Comparison of ENCODE assay signal across 22 cellular contexts in genomic region chr2:203549406-203549805, GRCh38.
"Had no signal": no experiment of that assay in that cellular context is flagged by ENCODE, and none has a peak within 500 bp of the region (broad histone marks: within the 10 kb centered on the region; RNA-seq: fewer than 3 reads in every experiment).

No MANE protein-coding gene starts in this region.

- H3K4me1 Mint-ChIP-seq: neural crest cell; stimulated activated naive B cell treated with anti-CD40 and anti-IgM and Interleukin-4, amounts not matched to agents 10 μg/mL and 1 μg/mL and 100 μg/mL, for 72 hours had no signal

- H3K4me3 Mint-ChIP-seq: activated CD4-positive, alpha-beta memory T cell treated with anti-CD3 and anti-CD28 coated beads for 36 hours; activated CD4-positive, alpha-beta T cell treated with anti-CD3 and anti-CD28 coated beads for 36 hours; activated CD8-positive, alpha-beta memory T cell treated with anti-CD3 and anti-CD28 coated beads, Interleukin-2, amount 10 ng/mL, durations not matched to agents 7 days and 5 days; activated T-cell treated with anti-CD3 and anti-CD28 coated beads, Interleukin-2, amount 50 U/mL, for 4 hours; mesothelial cell of epicardium; neural crest cell; stimulated activated naive B cell treated with anti-CD40 and anti-IgM and Interleukin-4, amounts not matched to agents 10 μg/mL and 1 μg/mL and 100 μg/mL, for 72 hours; T-helper 17 cell had no signal

- ATAC-seq: activated CD4-positive, alpha-beta T cell treated with anti-CD3 and anti-CD28 coated beads for 36 hours; activated CD8-positive, alpha-beta memory T cell treated with anti-CD3 and anti-CD28 coated beads, Interleukin-2, amount 10 ng/mL, durations not matched to agents 7 days and 5 days; activated T-cell treated with anti-CD3 and anti-CD28 coated beads, Interleukin-2, amount 50 U/mL, for 4 hours; body of pancreas; gastrocnemius medialis; heart left ventricle; pancreas; stimulated activated naive B cell treated with anti-CD40 and anti-IgM and Interleukin-4, amounts not matched to agents 10 μg/mL and 1 μg/mL and 100 μg/mL, for 72 hours; T-helper 17 cell had no signal

- H3K4me1 ChIP-seq: adrenal gland, gastrocnemius medialis, sigmoid colon, upper lobe of left lung had no signal

- H3K9me3 ChIP-seq: adrenal gland, body of pancreas, gastrocnemius medialis, heart left ventricle, pancreas, sigmoid colon, upper lobe of left lung had no signal

- H3K4me3 ChIP-seq: adrenal gland, body of pancreas, coronary artery, gastrocnemius medialis, heart left ventricle, lung, pancreas, sigmoid colon, upper lobe of left lung had no signal

- H3K27ac ChIP-seq: body of pancreas, gastrocnemius medialis, heart left ventricle, pancreas, sigmoid colon, upper lobe of left lung had no signal

- H3K36me3 ChIP-seq: adrenal gland, gastrocnemius medialis, heart left ventricle, pancreas, sigmoid colon, upper lobe of left lung had no signal

- H3K27ac Mint-ChIP-seq: activated CD4-positive, alpha-beta memory T cell treated with anti-CD3 and anti-CD28 coated beads for 36 hours; activated CD4-positive, alpha-beta T cell treated with anti-CD3 and anti-CD28 coated beads for 36 hours; activated CD8-positive, alpha-beta memory T cell treated with anti-CD3 and anti-CD28 coated beads, Interleukin-2, amount 10 ng/mL, durations not matched to agents 7 days and 5 days; mesothelial cell of epicardium; stimulated activated naive B cell treated with anti-CD40 and anti-IgM and Interleukin-4, amounts not matched to agents 10 μg/mL and 1 μg/mL and 100 μg/mL, for 72 hours; T-helper 17 cell had no signal

- H3K27me3 Mint-ChIP-seq: activated CD4-positive, alpha-beta memory T cell treated with anti-CD3 and anti-CD28 coated beads for 36 hours had no signal

- H3K9me3 Mint-ChIP-seq: activated CD4-positive, alpha-beta memory T cell treated with anti-CD3 and anti-CD28 coated beads for 36 hours; activated T-cell treated with anti-CD3 and anti-CD28 coated beads, Interleukin-2, amount 50 U/mL, for 4 hours; mesothelial cell of epicardium; neural crest cell; stimulated activated naive B cell treated with anti-CD40 and anti-IgM and Interleukin-4, amounts not matched to agents 10 μg/mL and 1 μg/mL and 100 μg/mL, for 72 hours had no signal

- H3K27me3 ChIP-seq: adrenal gland, body of pancreas, gastrocnemius medialis, heart left ventricle, pancreas, sigmoid colon, upper lobe of left lung had no signal

- H3K36me3 Mint-ChIP-seq: activated CD4-positive, alpha-beta memory T cell treated with anti-CD3 and anti-CD28 coated beads for 36 hours; activated CD8-positive, alpha-beta memory T cell treated with anti-CD3 and anti-CD28 coated beads, Interleukin-2, amount 10 ng/mL, durations not matched to agents 7 days and 5 days; mesothelial cell of epicardium; stimulated activated naive B cell treated with anti-CD40 and anti-IgM and Interleukin-4, amounts not matched to agents 10 μg/mL and 1 μg/mL and 100 μg/mL, for 72 hours had no signal

- DNase-seq: activated CD4-positive, alpha-beta memory T cell treated with anti-CD3 and anti-CD28 coated beads for 36 hours; activated CD4-positive, alpha-beta T cell treated with anti-CD3 and anti-CD28 coated beads for 36 hours; activated CD8-positive, alpha-beta memory T cell treated with anti-CD3 and anti-CD28 coated beads, Interleukin-2, amount 10 ng/mL, durations not matched to agents 7 days and 5 days; activated effector memory CD4-positive, alpha-beta T cell treated with Interleukin-2 at 50 U/mL for 16 hours; activated naive CD4-positive, alpha-beta T cell treated with anti-CD3 and anti-CD28 coated beads, Interleukin-2, amount 50 U/mL, for 16 hours; activated T-cell treated with anti-CD3 and anti-CD28 coated beads, Interleukin-2, amount 50 U/mL, for 4 hours; adrenal gland; body of pancreas; caudate nucleus; effector CD8-positive, alpha-beta T cell; gastrocnemius medialis; heart left ventricle; pancreas; sigmoid colon; stimulated activated naive B cell treated with anti-CD40 and anti-IgM and Interleukin-4, amounts not matched to agents 10 μg/mL and 1 μg/mL and 100 μg/mL, for 72 hours; substantia nigra; T-helper 17 cell; upper lobe of left lung had no signal
